9 cellular contexts compared by ENCODE assay signal in the genomic region with DNA sequence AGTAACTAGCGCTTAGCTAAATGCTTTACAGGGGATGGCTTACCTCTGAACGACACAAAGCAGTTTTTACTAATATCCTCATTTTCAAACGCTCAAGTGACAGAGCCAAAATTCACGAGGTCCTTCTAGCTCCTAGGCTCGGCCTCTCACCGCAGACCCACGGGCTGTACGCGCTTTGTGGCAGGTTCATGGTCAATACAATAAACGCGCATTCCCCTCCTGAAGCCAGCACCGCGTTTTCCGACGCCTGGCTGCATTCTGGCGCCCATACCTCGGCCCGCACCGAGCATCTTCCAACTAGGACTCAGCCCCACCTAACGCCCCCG. TPM values are rescaled to one million over a fixed set of nuclear protein-coding genes. Genes with fewer than 3 reads are reported as not detected.
DNase-seq lines count a peak whose midpoint lies in the region; ATAC-seq and TF ChIP-seq lines count a peak whose summit lies in the region.
"Had no signal": no experiment of that assay in that cellular context is flagged by ENCODE, and none has a peak within 500 bp of the region (broad histone marks: within the 10 kb centered on the region; RNA-seq: fewer than 3 reads in every experiment).

No MANE protein-coding gene starts in this region.

- peak overlapping the region; percentile 99 for H3K27ac Mint-ChIP-seq in stimulated activated naive CD8-positive, alpha-beta T cell treated with anti-CD3 and anti-CD28 coated beads, Interleukin-15, amount 100 ng/mL, for 72 hours

- H3K27me3 ChIP-seq in heart left ventricle = no peaks in the 10 kb centered on the region
- no peaks in the 10 kb centered on the region for H3K27me3 ChIP-seq in right cardiac atrium (ENCODE audit: control insufficient read depth, insufficient read depth)

- peak overlapping the region; percentile 52 to 87 (median 77) for H3K27ac ChIP-seq in heart left ventricle
- H3K27ac ChIP-seq in VCaP = peak overlapping the region; percentile 81
- H3K27ac ChIP-seq in right cardiac atrium (ENCODE audit: low read length) = peak overlapping the region; percentile 68

- no peaks in the 10 kb centered on the region for H3K27me3 Mint-ChIP-seq in stimulated activated naive CD8-positive, alpha-beta T cell treated with anti-CD3 and anti-CD28 coated beads, Interleukin-15, amount 100 ng/mL, for 72 hours

- ATAC-seq in heart left ventricle = peak in 1 of 4 donors; percentile 33
- no peak for ATAC-seq in left cardiac atrium
- no peak for ATAC-seq in right cardiac atrium
- peak; percentile 71 for ATAC-seq in stimulated activated naive CD8-positive, alpha-beta T cell treated with anti-CD3 and anti-CD28 coated beads, Interleukin-15, amount 100 ng/mL, for 72 hours
- ATAC-seq in GM18505 (IDR thresholded peaks at IDR 0.05; ENCODE audit: unreplicated experiment) = no peak
- ATAC-seq: HCT116 had no signal

- peaks cover 0 to 6% (median 0%) of the 10 kb centered on the region in 12 donors for H3K9me3 ChIP-seq in heart left ventricle
- H3K9me3 ChIP-seq in right cardiac atrium (ENCODE audit: control insufficient read depth, low read length) = no peaks in the 10 kb centered on the region

- 1 to 8% (median 3%) methylated on average over 5 to 21 of the region's 21 CpGs for WGBS in heart left ventricle, 4 donors
- WGBS in right cardiac atrium = 2% methylated on average over 21 of the region's 21 CpGs

- TF ChIP-seq POLR2A in heart left ventricle (IDR thresholded peaks at IDR 0.05) (no peak), GM18505 (IDR thresholded peaks at IDR 0.05; ENCODE audit: borderline replicate concordance, extremely low read depth, insufficient read depth, insufficient read length) (no peak)

- H3K4me1 Mint-ChIP-seq in stimulated activated naive CD8-positive, alpha-beta T cell treated with anti-CD3 and anti-CD28 coated beads, Interleukin-15, amount 100 ng/mL, for 72 hours = peaks cover 41% of the 10 kb centered on the region

- peaks cover 7 to 12% of the 10 kb centered on the region in 2 donors for H3K9me3 Mint-ChIP-seq in stimulated activated naive CD8-positive, alpha-beta T cell treated with anti-CD3 and anti-CD28 coated beads, Interleukin-15, amount 100 ng/mL, for 72 hours

- TF ChIP-seq CTCF in heart left ventricle (IDR thresholded peaks at IDR 0.05) (no peak), VCaP (conservative IDR thresholded peaks at IDR 0.05) (no peak)

- peaks cover 0 to 38% (median 35%) of the 10 kb centered on the region in 9 donors for H3K36me3 ChIP-seq in heart left ventricle

- peaks cover 2 to 24% (median 15%) of the 10 kb centered on the region in 12 donors for H3K4me1 ChIP-seq in heart left ventricle
- peaks cover 4% of the 10 kb centered on the region for H3K4me1 ChIP-seq in right cardiac atrium (ENCODE audit: control insufficient read depth, insufficient read depth, low read length)

- H3K4me3 ChIP-seq in heart left ventricle (peak overlapping the region; percentile 50 to 96 (median 76)), right cardiac atrium (ENCODE audit: low read length) (peak overlapping the region; percentile 78)

- peak overlapping the region; percentile 97 to 98 for H3K4me3 Mint-ChIP-seq in stimulated activated naive CD8-positive, alpha-beta T cell treated with anti-CD3 and anti-CD28 coated beads, Interleukin-15, amount 100 ng/mL, for 72 hours

- DNase-seq in heart left ventricle (no peak), left cardiac atrium (no peak), right cardiac atrium (no peak), NCI-H446 (lab: John Stamatoyannopoulos, UW) (no peak), HPDE6-E6E7 (ENCODE audit: extremely low spot score) (no peak)
- DNase-seq in stimulated activated naive CD8-positive, alpha-beta T cell treated with anti-CD3 and anti-CD28 coated beads, Interleukin-15, amount 100 ng/mL, for 72 hours = no peak

- intact Hi-C loops in heart left ventricle (cut with DNase I) (loop anchor here in 1 of 10 donors (5.0 kb wide), 1 partner anchor 75 kb away; the partner anchor contains the start of gene ZNF782), left cardiac atrium (cut with DNase I) (no loop called here), right cardiac atrium (cut with DNase I) (no loop called here)

RNA-seq across cellular contexts. Expression of gene ZNF510, which starts 0.4 kb away (rescaled TPM):
- 10 to 100 TPM in 2 of 9 donors, 1 to 10 TPM in 7; 5.2 to 12.3 (median 7.9) TPM for total RNA-seq in heart left ventricle
- 1 to 10 TPM; 2.4 to 3.3 TPM for polyA plus RNA-seq in heart left ventricle
- 10 to 100 TPM in 1 of 2 donors, 1 to 10 TPM in 1; 9.3 to 10.2 TPM for total RNA-seq in left cardiac atrium
- total RNA-seq in right cardiac atrium = 10 to 100 TPM in 3 of 4 donors, 1 to 10 TPM in 1; 9.5 to 11.6 (median 10.1) TPM
- 3.2 TPM for polyA plus RNA-seq in right cardiac atrium
